In genomic region chr1:35448344-35448801, GRCh38 we compare ENCODE assay signal across 9 cellular contexts.
DNase-seq lines count a peak whose midpoint lies in the region; ATAC-seq and TF ChIP-seq lines count a peak whose summit lies in the region.
"Had no signal": no experiment of that assay in that cellular context is flagged by ENCODE, and none has a peak within 500 bp of the region (broad histone marks: within the 10 kb centered on the region; RNA-seq: fewer than 3 reads in every experiment).

No MANE protein-coding gene starts in this region.

- peak; percentile 99 for DNase-seq in IMR-90
- peak; percentile 91 for DNase-seq in adipocyte (ENCODE audit: low read depth)
- no peak for DNase-seq in left ventricle myocardium superior
- DNase-seq in stomach = peak; percentile 49
- no peak for DNase-seq in COR-L47 (lab: John Stamatoyannopoulos, UW)
- no peak for DNase-seq in stimulated activated CD4-positive, alpha-beta T cell treated with anti-CD3 and anti-CD28 coated beads, Interleukin-1b, Interleukin-23, amount 100 ng/mL, for 48 hours
- DNase-seq: activated CD8-positive, alpha-beta memory T cell treated with anti-CD3 and anti-CD28 coated beads, Interleukin-2, amount 50 U/mL, for 48 hours; NCI-H510A had no signal

- no peak overlapping the region for H4K5ac ChIP-seq in IMR-90 (ENCODE audit: low read depth, low read length)

- peak overlapping the region; percentile 37; the same call in 1 of the 2 replicates for H3K23ac ChIP-seq in IMR-90 (ENCODE audit: low read depth, low read length)

- peak overlapping the region; percentile 78 for H3K4ac ChIP-seq in IMR-90 (ENCODE audit: low read depth, low read length)

- TF ChIP-seq EP300 in stomach (IDR thresholded peaks at IDR 0.05) = no peak

- TF ChIP-seq CTCF in IMR-90 (conservative IDR thresholded peaks at IDR 0.05; ENCODE audit: low read depth, low read length) (no peak), stomach (IDR thresholded peaks at IDR 0.05) (no peak)

- no peaks in the 10 kb centered on the region for H3K9me3 ChIP-seq in IMR-90 (ENCODE audit: control insufficient read depth, insufficient read depth, low read length)
- no peaks in the 10 kb centered on the region for H3K9me3 ChIP-seq in adipocyte (ENCODE audit: control insufficient read depth, low read length)
- H3K9me3 ChIP-seq in stomach = no peaks in the 10 kb centered on the region

- peak overlapping the region; percentile 15; the same call in 1 of the 3 replicates for H2BK15ac ChIP-seq in IMR-90 (ENCODE audit: low read depth, low read length)

- H3K4me1 ChIP-seq in IMR-90 (ENCODE audit: control insufficient read depth, insufficient read depth, low read length) = peaks cover 18% of the 10 kb centered on the region
- H3K4me1 ChIP-seq in adipocyte (ENCODE audit: control insufficient read depth, insufficient read depth, low read length) = peaks cover 56% of the 10 kb centered on the region
- H3K4me1 ChIP-seq in stomach = peaks cover 35 to 62% (median 49%) of the 10 kb centered on the region in 4 donors

- TF ChIP-seq POLR2A in IMR-90 (IDR thresholded peaks at IDR 0.05; ENCODE audit: low read depth, low read length) = peak; percentile 40; the same call in 1 of the 2 replicates
- TF ChIP-seq POLR2A in stomach (IDR thresholded peaks at IDR 0.05) = no peak

- H4K91ac ChIP-seq in IMR-90 (ENCODE audit: insufficient read depth, low read depth, low read length) = peak overlapping the region; percentile 61

- peak overlapping the region in 1 of 2 experiments; percentile 38; a peak in 2 of 4 replicates for H4K8ac ChIP-seq in IMR-90 (ENCODE audit: low read depth in 2 of 2, low read length in 2 of 2)

- peak overlapping the region; percentile 33; the same call in 1 of the 2 replicates for H3K56ac ChIP-seq in IMR-90 (ENCODE audit: extremely low read depth, insufficient read depth, low read length)

- H3K36me3 ChIP-seq in IMR-90 (ENCODE audit: control insufficient read depth, insufficient read depth, low read length) (peaks cover 18% of the 10 kb centered on the region), adipocyte (ENCODE audit: control insufficient read depth, insufficient read depth, low read length, severe bottlenecking) (peaks cover 21% of the 10 kb centered on the region), stomach (peaks cover 7 to 79% (median 76%) of the 10 kb centered on the region in 4 donors)

- peak overlapping the region; percentile 34 for H3K14ac ChIP-seq in IMR-90 (replicated peaks; ENCODE audit: low read depth, low read length)

- intact Hi-C loops in IMR-90 (cut with micrococcal nuclease) (no loop called here), left ventricle myocardium superior (cut with micrococcal nuclease) (no loop called here), stomach (cut with DNase I; ENCODE audit: low total_unique reads) (loop anchor here (10.0 kb wide), 1 partner anchor 276 kb away; no protein-coding TSS in a partner anchor)

- ATAC-seq in IMR-90 (ENCODE audit: low read depth) (peak; percentile 67), left ventricle myocardium superior (peak; percentile 19), HG02840 (IDR thresholded peaks at IDR 0.05; ENCODE audit: low FRiP score, unreplicated experiment) (no peak)

- TF ChIP-seq RAD21 in IMR-90 (IDR thresholded peaks at IDR 0.05; ENCODE audit: low read length) = no peak

- dilution Hi-C loops in IMR-90 (cut with HindIII; ENCODE audit: low sequenced_read_pairs, unreplicated experiment) = no loop called here

- POLR2A ChIA-PET in IMR-90 (lab: Charles Lee; ENCODE audit: unreplicated experiment) = no interaction called here

- peak overlapping the region; percentile 78 for H2BK5ac ChIP-seq in IMR-90 (ENCODE audit: low read depth, low read length, poor library complexity, severe bottlenecking)

- H2AFZ ChIP-seq in IMR-90 (replicated peaks; ENCODE audit: low read length, poor library complexity) = no peak overlapping the region

- no peaks in the 10 kb centered on the region for H3K27me3 ChIP-seq in IMR-90 (ENCODE audit: control insufficient read depth, insufficient read depth, low read length)
- H3K27me3 ChIP-seq in adipocyte (replicated peaks; ENCODE audit: control insufficient read depth, insufficient read depth, low read length) = no peaks in the 10 kb centered on the region
- H3K27me3 ChIP-seq in stomach = no peaks in the 10 kb centered on the region

- H3K9ac ChIP-seq in IMR-90 (ENCODE audit: low read depth, low read length) (no peak overlapping the region), adipocyte (ENCODE audit: low read length) (peak overlapping the region; percentile 75)

- CTCF ChIA-PET in IMR-90 (lab: Yijun Ruan, JAX) = interaction anchor here (1.4 kb wide), 1 partner anchor 116 kb away, joined by 10 read pairs; no protein-coding TSS in a partner anchor

- peaks cover 12% of the 10 kb centered on the region for H3K9me1 ChIP-seq in IMR-90 (ENCODE audit: insufficient read depth, low read length)

- in situ Hi-C loops in IMR-90 (cut with MboI; ENCODE audit: low sequenced_read_pairs) = no loop called here

- H2BK20ac ChIP-seq in IMR-90 (ENCODE audit: low read depth, low read length) = peak overlapping the region; percentile 66; the same call in 1 of the 2 replicates

- peaks cover 3 to 15% of the 10 kb centered on the region in 2 experiments; a peak in 2 of 4 replicates for H3K79me1 ChIP-seq in IMR-90 (ENCODE audit: low read depth in 1 of 2, low read length in 2 of 2)

- peak overlapping the region; percentile 77 for H2AK9ac ChIP-seq in IMR-90 (replicated peaks; ENCODE audit: low read depth, low read length, poor library complexity)

- H3K18ac ChIP-seq in IMR-90 (ENCODE audit: low read depth, low read length) = peak overlapping the region; percentile 10; the same call in 1 of the 2 replicates

- H2AK5ac ChIP-seq in IMR-90 (ENCODE audit: low read depth, low read length) = peak overlapping the region; percentile 37

- no CpG with 5 or more reads among the region's 3 CpGs for WGBS in IMR-90 (ENCODE audit: extremely low coverage in 2 of 2, insufficient read length in 1 of 2), 2 experiments
- 18 to 56% (median 37%) methylated on average over 3 of the region's 3 CpGs for WGBS in stomach, 5 donors

- peak overlapping the region; percentile 53 for H2BK120ac ChIP-seq in IMR-90 (ENCODE audit: low read depth, low read length)

- peaks cover 4% of the 10 kb centered on the region; the same call in 1 of the 2 replicates for H4K20me1 ChIP-seq in IMR-90 (ENCODE audit: insufficient read depth, low read length)

- H3K4me3 ChIP-seq in IMR-90 (ENCODE audit: insufficient read depth, low read depth, low read length) = no peak overlapping the region
- peak overlapping the region; percentile 62 for H3K4me3 ChIP-seq in adipocyte (ENCODE audit: low read length)
- no peak overlapping the region for H3K4me3 ChIP-seq in stomach

- peak overlapping the region; percentile 75 for H3K4me2 ChIP-seq in IMR-90 (ENCODE audit: low read depth, low read length)

- H3K27ac ChIP-seq in IMR-90 (ENCODE audit: insufficient read depth, low read length) (peak overlapping the region; percentile 32; the same call in 1 of the 2 replicates), stomach (peak overlapping the region; percentile 32 to 84 (median 41))

- no TSS peak for BruUV-seq in IMR-90 (replicated peaks; lab: Mats Ljungman, UMichigan)

TF ChIP-seq in IMR-90, 13 proteins besides CTCF, POLR2A, EP300 and RAD21:
- TF ChIP-seq BHLHE40 (IDR thresholded peaks at IDR 0.05; ENCODE audit: low read depth, low read length) = peak; percentile 70
- TF ChIP-seq CHD1 (IDR thresholded peaks at IDR 0.05; ENCODE audit: low read depth, low read length) = no peak
- peak; percentile 96 for TF ChIP-seq MAZ (IDR thresholded peaks at IDR 0.05; ENCODE audit: borderline replicate concordance, low read depth, low read length)
- no peak for TF ChIP-seq USF2 (IDR thresholded peaks at IDR 0.05; ENCODE audit: low read depth, low read length)
- TF ChIP-seq ELK1 (IDR thresholded peaks at IDR 0.05; ENCODE audit: borderline replicate concordance, low read depth, low read length) = no peak
- TF ChIP-seq SMC3 (IDR thresholded peaks at IDR 0.05; ENCODE audit: low read depth, low read length) = no peak
- TF ChIP-seq NFE2L2 (IDR thresholded peaks at IDR 0.05; ENCODE audit: low read depth, low read length) = peak; percentile 67; the same call in 1 of the 2 replicates
- TF ChIP-seq FOS (IDR thresholded peaks at IDR 0.05; ENCODE audit: low read depth, low read length) = peak; percentile 87
- TF ChIP-seq MAFK (IDR thresholded peaks at IDR 0.05; ENCODE audit: low read depth, low read length) = no peak
- TF ChIP-seq MXI1 (IDR thresholded peaks at IDR 0.05; ENCODE audit: borderline replicate concordance, low read depth, low read length) = peak; percentile 88
- TF ChIP-seq RCOR1 (IDR thresholded peaks at IDR 0.05; ENCODE audit: insufficient replicate concordance, low read length) = peak; percentile 53
- TF ChIP-seq CEBPB (IDR thresholded peaks at IDR 0.05; ENCODE audit: low read depth, low read length) = peak; percentile 100
- no peak for TF ChIP-seq RFX5 (IDR thresholded peaks at IDR 0.05; ENCODE audit: low read depth, low read length)

Comparison
In these comparisons a context has a peak if more than half of its experiments do, and no peak if none do; other contexts are left out.
1. DNase-seq: peak in IMR-90 (single experiment), adipocyte (single experiment) and stomach (single experiment); none in left ventricle myocardium superior (single experiment), COR-L47 (single experiment) and stimulated activated CD4-positive, alpha-beta T cell treated with anti-CD3 and anti-CD28 coated beads, Interleukin-1b, Interleukin-23, amount 100 ng/mL, for 48 hours (single experiment).